8 cellular contexts compared by ENCODE assay signal in genomic region chr17:81665205-81666091, GRCh38. TPM values are rescaled to one million over a fixed set of nuclear protein-coding genes. Genes with fewer than 3 reads are reported as not detected.
DNase-seq lines count a peak whose midpoint lies in the region; ATAC-seq, FAIRE-seq and TF ChIP-seq lines count a peak whose summit lies in the region.

No MANE protein-coding gene starts in this region.

- H3K9me3 Mint-ChIP-seq in CD4-positive, alpha-beta memory T cell: no peaks in the 10 kb centered on the region
- no peaks in the 10 kb centered on the region for H3K9me3 Mint-ChIP-seq in activated naive CD8-positive, alpha-beta T cell (ENCODE audit: low read depth)

- no TSS peak for BruUV-seq in PC-9 (replicated peaks; lab: Mats Ljungman, UMichigan)

- no peaks in the 10 kb centered on the region for H3K9me2 ChIP-seq in PC-9 (ENCODE audit: insufficient read depth)
- no peaks in the 10 kb centered on the region for H3K9me2 ChIP-seq in hepatocyte (replicated peaks; ENCODE audit: insufficient read depth)

- H3K27me3 ChIP-seq in CD4-positive, alpha-beta memory T cell (ENCODE audit: insufficient read depth, low read length): no peaks in the 10 kb centered on the region
- no peaks in the 10 kb centered on the region for H3K27me3 ChIP-seq in PC-9 (ENCODE audit: insufficient read depth, low read depth)
- no peaks in the 10 kb centered on the region for H3K27me3 ChIP-seq in hepatocyte
- H3K27me3 ChIP-seq in spleen (replicated peaks in 1 of 7): no peaks in the 10 kb centered on the region

- POLR2A ChIA-PET in CD4-positive, alpha-beta memory T cell (lab: Charles Lee; ENCODE audit: partially characterized antibody): interaction anchor here (0.7 to 4.9 kb wide), 10 partner anchors 10 to 426 kb away, joined by 3 to 65 read pairs (median 3); partner anchors contain the start of genes ARL16, FAAP100, HGS and MRPL12
- POLR2A ChIA-PET in PC-9 (lab: Charles Lee; ENCODE audit: unreplicated experiment): no interaction called here

- DNase-seq in CD4-positive, alpha-beta memory T cell: peak; percentile 28 to 44 (median 30)
- DNase-seq in H54 (ENCODE audit: insufficient read length, low spot score) (no peak), PC-9 (peak in 1 of 2 experiments; percentile 16), hepatocyte (ENCODE audit: low spot score) (no peak), spleen (no peak), NCI-H2171 treated with DMSO at 0.1 percent for 48 hours (lab: John Stamatoyannopoulos, UW) (no peak)

- WGBS in hepatocyte (ENCODE audit: low lambda C conversion rate, missing lambda C conversion rate): 77% methylated on average over 30 of the region's 30 CpGs
- 37 to 53% (median 45%) methylated on average over 10 to 30 of the region's 30 CpGs for WGBS in spleen, 5 donors

- peaks cover 60% of the 10 kb centered on the region for H3K4me1 ChIP-seq in CD4-positive, alpha-beta memory T cell (ENCODE audit: insufficient read depth, low read length)
- H3K4me1 ChIP-seq in PC-9 (replicated peaks; ENCODE audit: insufficient read depth): peaks cover 13% of the 10 kb centered on the region
- H3K4me1 ChIP-seq in hepatocyte (ENCODE audit: insufficient read depth): peaks cover 15% of the 10 kb centered on the region
- peaks cover 18 to 80% (median 40%) of the 10 kb centered on the region in 6 donors for H3K4me1 ChIP-seq in spleen

- TF ChIP-seq CTCF in PC-9 (conservative IDR thresholded peaks at IDR 0.05) (no peak), hepatocyte (IDR thresholded peaks at IDR 0.05; ENCODE audit: poor library complexity) (no peak), spleen (IDR thresholded peaks at IDR 0.05 in 8 of 11, conservative IDR thresholded peaks at IDR 0.05 in 3 of 11) (no peak)

- no peaks in the 10 kb centered on the region for H3K27me3 Mint-ChIP-seq in CD4-positive, alpha-beta memory T cell
- H3K27me3 Mint-ChIP-seq in activated naive CD8-positive, alpha-beta T cell: no peaks in the 10 kb centered on the region

- no peaks in the 10 kb centered on the region for H3K9me3 ChIP-seq in CD4-positive, alpha-beta memory T cell (ENCODE audit: control insufficient read depth in 1 of 2, low read length in 2 of 2)
- H3K9me3 ChIP-seq in PC-9 (ENCODE audit: insufficient read depth, low read depth): no peaks in the 10 kb centered on the region
- H3K9me3 ChIP-seq in hepatocyte (ENCODE audit: low read depth): no peaks in the 10 kb centered on the region
- H3K9me3 ChIP-seq in spleen: no peaks in the 10 kb centered on the region

- intact Hi-C loops in CD4-positive, alpha-beta memory T cell (cut with micrococcal nuclease): loop anchor here (1.0 to 5.0 kb wide), 3 partner anchors 18 to 37 kb away; partner anchors contain the start of genes ARL16, MRPL12, NPLOC4 and TSPAN10
- intact Hi-C loops in PC-9 (cut with micrococcal nuclease; ENCODE audit: unreplicated experiment) (loop anchor here (1.0 kb wide), 1 partner anchor 28 kb away; the partner anchor contains the start of genes NPLOC4 and TSPAN10), spleen (cut with DNase I; ENCODE audit: low total_unique reads) (no loop called here)

- H3K27ac Mint-ChIP-seq in CD4-positive, alpha-beta memory T cell: peak overlapping the region; percentile 88 to 97 (median 96)
- H3K27ac Mint-ChIP-seq in activated naive CD8-positive, alpha-beta T cell: peak overlapping the region; percentile 99

- peaks cover 13% of the 10 kb centered on the region; the same call in 1 of the 2 replicates for H3F3A ChIP-seq in PC-9 (ENCODE audit: insufficient read depth, low read depth)

- H3K4me3 ChIP-seq in CD4-positive, alpha-beta memory T cell (ENCODE audit: low read length in 2 of 2): peak overlapping the region; percentile 81 to 85
- H3K4me3 ChIP-seq in PC-9: peak overlapping the region; percentile 86
- H3K4me3 ChIP-seq in hepatocyte: peak overlapping the region; percentile 89
- H3K4me3 ChIP-seq in spleen: peak overlapping the region; percentile 86 to 100 (median 96)

- H3K36me3 Mint-ChIP-seq in CD4-positive, alpha-beta memory T cell: peaks cover 0 to 18% of the 10 kb centered on the region in 2 donors
- no peaks in the 10 kb centered on the region for H3K36me3 Mint-ChIP-seq in activated naive CD8-positive, alpha-beta T cell

- peak overlapping the region; percentile 75 for H3K4me2 ChIP-seq in PC-9
- H3K4me2 ChIP-seq in hepatocyte: peak overlapping the region; percentile 88

- no peak for FAIRE-seq in H54 (lab: Jason Lieb, UNC)

- peak overlapping the region; percentile 80 for H3K27ac ChIP-seq in CD4-positive, alpha-beta memory T cell (ENCODE audit: low read depth, low read length)
- H3K27ac ChIP-seq in PC-9 (peak overlapping the region; percentile 16; the same call in 1 of the 2 replicates), hepatocyte (peak overlapping the region; percentile 94), spleen (peak overlapping the region; percentile 93 to 97 (median 96))

- H3K4me1 Mint-ChIP-seq in CD4-positive, alpha-beta memory T cell: peaks cover 13 to 77% (median 37%) of the 10 kb centered on the region in 4 donors
- H3K4me1 Mint-ChIP-seq in activated naive CD8-positive, alpha-beta T cell (ENCODE audit: low read depth): peaks cover 34% of the 10 kb centered on the region

- CTCF ChIA-PET in CD4-positive, alpha-beta memory T cell (lab: Charles Lee; ENCODE audit: partially characterized antibody): interaction anchor here (1.1 kb wide), 1 partner anchor 10 kb away, joined by 5 read pairs; no protein-coding TSS in a partner anchor
- CTCF ChIA-PET in PC-9 (lab: Charles Lee): no interaction called here

- H2AFZ ChIP-seq in PC-9 (peak overlapping the region; percentile 83), hepatocyte (peak overlapping the region; percentile 85)

- peak overlapping the region; percentile 90 to 98 (median 94) for H3K4me3 Mint-ChIP-seq in CD4-positive, alpha-beta memory T cell
- peak overlapping the region; percentile 96 for H3K4me3 Mint-ChIP-seq in activated naive CD8-positive, alpha-beta T cell

- 0 out of 2 replicates have a peak, but pooled peaks have one; percentile 5 for TF ChIP-seq POLR2A in H54 (IDR thresholded peaks at IDR 0.05; ENCODE audit: low read depth, low read length)
- TF ChIP-seq POLR2A in spleen (IDR thresholded peaks at IDR 0.05): no peak

- peaks cover 42% of the 10 kb centered on the region for H3K79me2 ChIP-seq in PC-9 (ENCODE audit: low read depth)
- peaks cover 34% of the 10 kb centered on the region for H3K79me2 ChIP-seq in hepatocyte

- H3K36me3 ChIP-seq in CD4-positive, alpha-beta memory T cell (ENCODE audit: insufficient read depth, low read length): peaks cover 9% of the 10 kb centered on the region
- H3K36me3 ChIP-seq in PC-9 (ENCODE audit: low read depth) (no peaks in the 10 kb centered on the region), hepatocyte (replicated peaks; ENCODE audit: insufficient read depth, low read depth) (no peaks in the 10 kb centered on the region), spleen (peaks cover 0 to 44% (median 27%) of the 10 kb centered on the region in 6 donors)

- H4K20me1 ChIP-seq in PC-9 (ENCODE audit: insufficient read depth) (no peaks in the 10 kb centered on the region), hepatocyte (ENCODE audit: insufficient read depth, poor library complexity, severe bottlenecking) (no peaks in the 10 kb centered on the region)

- no peak for ATAC-seq in HG02571 (IDR thresholded peaks at IDR 0.05; ENCODE audit: unreplicated experiment)

RNA-seq across cellular contexts. Expression of gene OXLD1, which starts 1.0 kb away (rescaled TPM):
- 10 to 100 TPM; 52.5 to 60.8 TPM for total RNA-seq in CD4-positive, alpha-beta memory T cell
- 10 to 100 TPM; 68.8 to 83.2 TPM for polyA plus RNA-seq in CD4-positive, alpha-beta memory T cell
- total RNA-seq in PC-9 (2021) (40.2 and 66.0 TPM in 2 replicates), hepatocyte (22.3 and 37.8 TPM in 2 replicates), spleen (10 to 100 TPM; 29.4 to 53.8 (median 32.1) TPM)
- polyA plus RNA-seq in hepatocyte (39.8 and 55.2 TPM in 2 replicates), spleen (100 to 1,000 TPM; 102 to 110 (median 106) TPM)

RNA-seq across cellular contexts. Expression of gene CCDC137, which starts 1.1 kb away (rescaled TPM):
- 10 to 100 TPM; 28.0 to 29.3 TPM for total RNA-seq in CD4-positive, alpha-beta memory T cell
- 10 to 100 TPM in 1 of 2 donors, 1 to 10 TPM in 1; 5.3 to 17.0 TPM for polyA plus RNA-seq in CD4-positive, alpha-beta memory T cell
- 29.3 and 30.0 TPM in 2 replicates for total RNA-seq in PC-9 (2021)
- total RNA-seq in hepatocyte: 8.3 and 9.1 TPM in 2 replicates
- 20.5 and 23.0 TPM in 2 replicates for polyA plus RNA-seq in hepatocyte
- total RNA-seq in spleen: 10 to 100 TPM; 10.7 to 24.2 (median 19.0) TPM
- polyA plus RNA-seq in spleen: 10 to 100 TPM; 20.7 to 40.1 (median 21.4) TPM

RNA-seq across cellular contexts. Expression of gene PDE6G, which starts 9.1 kb away (rescaled TPM):
- 1 to 10 TPM in 1 of 2 experiments, under 1 TPM in 1; 0.87 to 1.3 TPM for total RNA-seq in CD4-positive, alpha-beta memory T cell
- polyA plus RNA-seq in CD4-positive, alpha-beta memory T cell: 1 to 10 TPM in 1 of 2 donors, under 1 TPM in 1; 0.83 to 1.2 TPM
- 0.68 and 1.3 TPM in 2 replicates for total RNA-seq in PC-9 (2021)
- 0.87 and 2.1 TPM in 2 replicates for total RNA-seq in hepatocyte
- polyA plus RNA-seq in hepatocyte: 0.37 and 0.83 TPM in 2 replicates
- total RNA-seq in spleen: 10 to 100 TPM in 6 of 7 donors, 1 to 10 TPM in 1; 6.7 to 26.8 (median 16.4) TPM
- polyA plus RNA-seq in spleen: 10 to 100 TPM; 17.8 to 27.0 (median 25.8) TPM

RNA-seq across cellular contexts. Expression of gene ARL16, which starts 18.1 kb away (rescaled TPM):
- 10 to 100 TPM; 25.9 to 27.7 TPM for total RNA-seq in CD4-positive, alpha-beta memory T cell
- polyA plus RNA-seq in CD4-positive, alpha-beta memory T cell: 10 to 100 TPM; 25.3 to 45.5 TPM
- total RNA-seq in PC-9 (2021) (41.7 and 48.3 TPM in 2 replicates), hepatocyte (34.2 and 38.8 TPM in 2 replicates), spleen (10 to 100 TPM; 22.5 to 36.6 (median 29.1) TPM)
- polyA plus RNA-seq in hepatocyte (64.6 and 70.6 TPM in 2 replicates), spleen (10 to 100 TPM; 56.0 to 93.5 (median 79.8) TPM)

RNA-seq across cellular contexts. Expression of gene HGS, which starts 18.4 kb away (rescaled TPM):
- 100 to 1,000 TPM; 182 to 206 TPM for total RNA-seq in CD4-positive, alpha-beta memory T cell
- polyA plus RNA-seq in CD4-positive, alpha-beta memory T cell: 10 to 100 TPM; 18.9 to 46.4 TPM
- total RNA-seq in PC-9 (2021) (149 and 166 TPM in 2 replicates), hepatocyte (47.3 and 59.2 TPM in 2 replicates), spleen (100 to 1,000 TPM in 4 of 7 donors, 10 to 100 TPM in 3; 62.3 to 134 (median 106) TPM)
- polyA plus RNA-seq in hepatocyte (128 and 142 TPM in 2 replicates), spleen (100 to 1,000 TPM in 2 of 3 donors, 10 to 100 TPM in 1; 61.3 to 133 (median 119) TPM)

Comparison
In these comparisons a context has a peak if more than half of its experiments do, and no peak if none do; other contexts are left out.
1. DNase-seq: peak in CD4-positive, alpha-beta memory T cell (5 of 5); none in H54 (single experiment), hepatocyte (single experiment), spleen (single experiment) and NCI-H2171 treated with DMSO at 0.1 percent for 48 hours (single experiment).
2. H3K27ac ChIP-seq: peak in every context shown above with its lines; median percentile 96 in spleen; 94 in hepatocyte; 80 in CD4-positive, alpha-beta memory T cell; 16 in PC-9.
3. Peak in every context shown above with its lines, with median percentiles within 50 percentile points of each other: H3K4me3 ChIP-seq.